17 cellular contexts compared by ENCODE assay signal in the genomic region with DNA sequence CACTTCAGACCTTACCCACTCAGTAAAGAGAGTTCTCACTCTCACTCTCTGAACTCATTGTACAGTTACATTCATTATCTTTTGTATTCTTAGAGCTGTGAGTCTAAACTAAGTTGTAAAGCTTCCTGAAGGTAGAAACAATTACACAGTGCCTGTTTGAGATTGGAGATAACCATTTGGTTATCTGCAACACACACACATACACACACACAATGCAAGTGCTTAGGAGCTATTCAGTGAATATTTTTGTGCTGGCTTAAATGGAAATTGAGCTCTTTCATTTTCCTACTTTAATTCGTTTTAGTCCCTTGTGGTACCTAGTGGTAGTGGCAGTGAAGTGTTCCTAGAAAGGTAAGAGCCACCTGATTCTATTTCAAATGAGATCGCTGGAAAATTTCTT. TPM values are rescaled to one million over a fixed set of nuclear protein-coding genes. Genes with fewer than 3 reads are reported as not detected.
DNase-seq lines count a peak whose midpoint lies in the region; ATAC-seq and TF ChIP-seq lines count a peak whose summit lies in the region.
"Had no signal": no experiment of that assay in that cellular context is flagged by ENCODE, and none has a peak within 500 bp of the region (broad histone marks: within the 10 kb centered on the region; RNA-seq: fewer than 3 reads in every experiment).

No MANE protein-coding gene starts in this region.

- peaks cover 0 to 34% (median 2%) of the 10 kb centered on the region in 3 donors for H3K36me3 Mint-ChIP-seq in CD8-positive, alpha-beta memory T cell
- H3K36me3 Mint-ChIP-seq in central memory CD8-positive, alpha-beta T cell (ENCODE audit: insufficient read depth) = peaks cover 8% of the 10 kb centered on the region
- H3K36me3 Mint-ChIP-seq in neural progenitor cell = no peaks in the 10 kb centered on the region

- ATAC-seq in central memory CD8-positive, alpha-beta T cell (replicated peaks; ENCODE audit: extremely low read depth, poor library complexity, severe bottlenecking) = no peak
- ATAC-seq: foreskin keratinocyte had no signal

- POLR2A ChIA-PET in CD8-positive, alpha-beta memory T cell (lab: Charles Lee) = interaction anchor here (1.1 kb wide), 1 partner anchor 52 kb away, joined by 3 read pairs; a partner anchor contains a TSS

- TF ChIP-seq CTCF in neural progenitor cell (IDR thresholded peaks at IDR 0.05) = peak; percentile 12
- TF ChIP-seq CTCF in colonic mucosa (IDR thresholded peaks at IDR 0.05) = no peak

- in situ Hi-C loops in GM23248 (cut with MboI) = no loop called here

- H2AFZ ChIP-seq in neural progenitor cell (replicated peaks) = no peak overlapping the region
- H2AFZ ChIP-seq in GM23248 = no peak overlapping the region

- H3K36me3 ChIP-seq in CD8-positive, alpha-beta memory T cell (ENCODE audit: insufficient read depth, low read length) = no peaks in the 10 kb centered on the region
- H3K36me3 ChIP-seq in HUES64 (ENCODE audit: insufficient read depth, low read length) = peaks cover 5% of the 10 kb centered on the region
- H3K36me3 ChIP-seq in neural progenitor cell = no peaks in the 10 kb centered on the region
- no peaks in the 10 kb centered on the region for H3K36me3 ChIP-seq in colonic mucosa
- no peaks in the 10 kb centered on the region for H3K36me3 ChIP-seq in GM23248 (ENCODE audit: low read depth)

- H3K27me3 Mint-ChIP-seq in CD8-positive, alpha-beta memory T cell = no peaks in the 10 kb centered on the region
- H3K27me3 Mint-ChIP-seq in central memory CD8-positive, alpha-beta T cell = no peaks in the 10 kb centered on the region
- H3K27me3 Mint-ChIP-seq in neural progenitor cell (ENCODE audit: insufficient read depth, low read depth) = no peaks in the 10 kb centered on the region

- no peaks in the 10 kb centered on the region for H3K27me3 ChIP-seq in CD8-positive, alpha-beta memory T cell (ENCODE audit: insufficient read depth, low read length, poor library complexity, severe bottlenecking)
- H3K27me3 ChIP-seq in HUES64 (ENCODE audit: insufficient read depth, low read length) = no peaks in the 10 kb centered on the region
- H3K27me3 ChIP-seq in neural progenitor cell = no peaks in the 10 kb centered on the region
- H3K27me3 ChIP-seq in colonic mucosa = no peaks in the 10 kb centered on the region
- no peaks in the 10 kb centered on the region for H3K27me3 ChIP-seq in GM23248 (replicated peaks; ENCODE audit: insufficient read depth)
- H3K27me3 ChIP-seq: foreskin keratinocyte, upper lobe of left lung had no signal

- peak overlapping the region in 4 of 8 donors; percentile 4 to 66 (median 38) for H3K27ac Mint-ChIP-seq in CD8-positive, alpha-beta memory T cell
- peak overlapping the region; percentile 12 for H3K27ac Mint-ChIP-seq in central memory CD8-positive, alpha-beta T cell (ENCODE audit: low read depth)
- H3K27ac Mint-ChIP-seq in neural progenitor cell = no peak overlapping the region
- H3K27ac Mint-ChIP-seq: activated T-helper 1 cell treated with anti-CD3 and anti-CD28 coated beads, Interleukin-12 subunit alpha, Interleukin-12 subunit beta, Interleukin-2, Interleukin-4 antibody, amounts not matched to agents 30 ng/mL and 10 ng/mL and 1 ng/mL, durations not matched to agents 14 hours and 24 hours and 36 hours had no signal

- H3K27ac ChIP-seq in CD8-positive, alpha-beta memory T cell (ENCODE audit: low read depth, low read length) = peak overlapping the region; percentile 9
- H3K27ac ChIP-seq in HUES64 (ENCODE audit: low read depth, low read length) (0 out of 2 replicates have a peak overlapping the region, but pooled peaks have one; percentile 1), neural progenitor cell (peak overlapping the region; percentile 60), colonic mucosa (no peak overlapping the region), GM23248 (no peak overlapping the region)
- H3K27ac ChIP-seq: C4-2B, foreskin keratinocyte had no signal

- H3K79me2 ChIP-seq in neural progenitor cell (ENCODE audit: low read depth) = peaks cover 100% of the 10 kb centered on the region
- peaks cover 99% of the 10 kb centered on the region for H3K79me2 ChIP-seq in GM23248 (ENCODE audit: insufficient read depth)

- no peak overlapping the region for H3K4me3 Mint-ChIP-seq in CD8-positive, alpha-beta memory T cell
- no peak overlapping the region for H3K4me3 Mint-ChIP-seq in central memory CD8-positive, alpha-beta T cell
- no peak overlapping the region for H3K4me3 Mint-ChIP-seq in neural progenitor cell
- H3K4me3 Mint-ChIP-seq: activated T-helper 1 cell treated with anti-CD3 and anti-CD28 coated beads, Interleukin-12 subunit alpha, Interleukin-12 subunit beta, Interleukin-2, Interleukin-4 antibody, amounts not matched to agents 30 ng/mL and 10 ng/mL and 1 ng/mL, durations not matched to agents 14 hours and 24 hours and 36 hours had no signal

- H3K4me1 ChIP-seq in CD8-positive, alpha-beta memory T cell (ENCODE audit: insufficient read depth, low read length) = peaks cover 37% of the 10 kb centered on the region
- peaks cover 17% of the 10 kb centered on the region for H3K4me1 ChIP-seq in HUES64 (ENCODE audit: insufficient read depth, low read length)
- peaks cover 23% of the 10 kb centered on the region for H3K4me1 ChIP-seq in neural progenitor cell
- H3K4me1 ChIP-seq in colonic mucosa = no peaks in the 10 kb centered on the region
- H3K4me1 ChIP-seq in GM23248 (ENCODE audit: insufficient read depth) = 0 out of 2 replicates have a peak, but pooled peaks cover 6% of the 10 kb centered on the region
- H3K4me1 ChIP-seq: foreskin keratinocyte had no signal

- CTCF ChIA-PET in CD8-positive, alpha-beta memory T cell (lab: Charles Lee) = interaction anchor here (1.0 kb wide), 1 partner anchor 16 kb away, joined by 3 read pairs; no protein-coding TSS in a partner anchor

- H3K9me3 Mint-ChIP-seq in CD8-positive, alpha-beta memory T cell = no peaks in the 10 kb centered on the region
- no peaks in the 10 kb centered on the region for H3K9me3 Mint-ChIP-seq in central memory CD8-positive, alpha-beta T cell
- no peaks in the 10 kb centered on the region for H3K9me3 Mint-ChIP-seq in neural progenitor cell
- H3K9me3 Mint-ChIP-seq: activated T-helper 1 cell treated with anti-CD3 and anti-CD28 coated beads, Interleukin-12 subunit alpha, Interleukin-12 subunit beta, Interleukin-2, Interleukin-4 antibody, amounts not matched to agents 30 ng/mL and 10 ng/mL and 1 ng/mL, durations not matched to agents 14 hours and 24 hours and 36 hours had no signal

- no peaks in the 10 kb centered on the region for H3K9me3 ChIP-seq in CD8-positive, alpha-beta memory T cell (ENCODE audit: low read length)
- H3K9me3 ChIP-seq in HUES64 (ENCODE audit: insufficient read depth, low read depth, low read length) (no peaks in the 10 kb centered on the region), neural progenitor cell (ENCODE audit: low read depth) (no peaks in the 10 kb centered on the region), colonic mucosa (no peaks in the 10 kb centered on the region), GM23248 (ENCODE audit: low read depth) (no peaks in the 10 kb centered on the region)
- H3K9me3 ChIP-seq: upper lobe of left lung had no signal

- peaks cover 42 to 68% (median 49%) of the 10 kb centered on the region in 3 donors for H3K4me1 Mint-ChIP-seq in CD8-positive, alpha-beta memory T cell
- peaks cover 42% of the 10 kb centered on the region for H3K4me1 Mint-ChIP-seq in central memory CD8-positive, alpha-beta T cell
- H3K4me1 Mint-ChIP-seq in neural progenitor cell = peaks cover 15% of the 10 kb centered on the region

- H4K20me1 ChIP-seq in neural progenitor cell (ENCODE audit: low read depth) = peaks cover 24% of the 10 kb centered on the region
- peaks cover 4% of the 10 kb centered on the region; the same call in 1 of the 2 replicates for H4K20me1 ChIP-seq in GM23248 (ENCODE audit: insufficient read depth)

- peak overlapping the region; percentile 44 for H3K4me2 ChIP-seq in neural progenitor cell
- no peak overlapping the region for H3K4me2 ChIP-seq in GM23248 (ENCODE audit: unreplicated experiment)

- H3F3A ChIP-seq in neural progenitor cell (ENCODE audit: low read depth) (peaks cover 18% of the 10 kb centered on the region), GM23248 (ENCODE audit: insufficient read depth) (no peaks in the 10 kb centered on the region)

- intact Hi-C loops in colonic mucosa (cut with DNase I) = no loop called here

- H3K9me2 ChIP-seq in GM23248 (ENCODE audit: insufficient read depth) = no peaks in the 10 kb centered on the region

- DNase-seq in CD8-positive, alpha-beta memory T cell = no peak
- no peak for DNase-seq in central memory CD8-positive, alpha-beta T cell (ENCODE audit: low spot score in 2 of 2)
- DNase-seq in neural progenitor cell (ENCODE audit: low spot score) (no peak), colonic mucosa (no peak), NCI-H2196 treated with DMSO at 0.1 percent for 48 hours (lab: John Stamatoyannopoulos, UW; ENCODE audit: unreplicated experiment) (no peak), GM23248 (no peak)
- DNase-seq: activated CD4-positive, alpha-beta T cell treated with anti-CD3 and anti-CD28 coated beads for 1 hour; effector CD4-positive, alpha-beta T cell; EL; foreskin keratinocyte; NCI-H2171; stimulated activated CD4-positive, alpha-beta T cell treated with anti-CD3 and anti-CD28 coated beads, Interleukin-1b, Interleukin-23, amount 100 ng/mL, for 48 hours; SW 1271; upper lobe of left lung had no signal

- peak overlapping the region; percentile 24; the same call in 1 of the 2 replicates for H3K9ac ChIP-seq in HUES64 (ENCODE audit: low read depth, low read length)
- H3K9ac ChIP-seq in neural progenitor cell = no peak overlapping the region
- no peak overlapping the region for H3K9ac ChIP-seq in colonic mucosa (ENCODE audit: low read depth in 2 of 2, low read length in 2 of 2)
- H3K9ac ChIP-seq in GM23248 = no peak overlapping the region

- no peak overlapping the region for H3K4me3 ChIP-seq in CD8-positive, alpha-beta memory T cell (ENCODE audit: low read length)
- H3K4me3 ChIP-seq in HUES64 (ENCODE audit: low read length) (no peak overlapping the region), neural progenitor cell (no peak overlapping the region), colonic mucosa (no peak overlapping the region), GM23248 (no peak overlapping the region)
- H3K4me3 ChIP-seq: upper lobe of left lung had no signal

- 100% methylated on average over 2 of the region's 2 CpGs for WGBS in HUES64
- 98 to 100% methylated on average over 2 of the region's 2 CpGs for WGBS in GM23248 (ENCODE audit: low coverage in 1 of 2, low lambda C conversion rate in 2 of 2, missing lambda C conversion rate in 2 of 2), 2 experiments

RNA-seq across cellular contexts. Expression of a gene that starts 19.9 kb away (rescaled TPM):
- 10 to 100 TPM; 91.8 to 96.7 TPM for total RNA-seq in CD8-positive, alpha-beta memory T cell
- polyA plus RNA-seq in CD8-positive, alpha-beta memory T cell = 29.3 TPM
- polyA plus RNA-seq in HUES64 (2013, experiment 1 of 2) = 29.7 TPM
- polyA plus RNA-seq in HUES64 (2013, experiment 2 of 2) = 29.8 TPM
- total RNA-seq in neural progenitor cell (ENCODE audit: low replicate concordance) (58.5 and 69.3 TPM in 2 replicates), colonic mucosa (10 to 100 TPM; 56.7 to 66.9 TPM)
- 52.9 and 56.0 TPM in 2 replicates for total RNA-seq in GM23248 (2014; rRNA removed; shearing (Covaris generic))
- 38.3 and 39.9 TPM in 2 replicates for polyA plus RNA-seq in GM23248 (2016; fragmentation: Nextera tagmentation; extraction: Ambion mirVana)

RNA-seq across cellular contexts. Expression of a gene that starts 51.7 kb away (rescaled TPM):
- 10 to 100 TPM; 99.0 to 99.9 TPM for total RNA-seq in CD8-positive, alpha-beta memory T cell
- 31.2 TPM for polyA plus RNA-seq in CD8-positive, alpha-beta memory T cell
- 33.3 TPM for polyA plus RNA-seq in HUES64 (2013, experiment 1 of 2)
- 30.7 TPM for polyA plus RNA-seq in HUES64 (2013, experiment 2 of 2)
- total RNA-seq in neural progenitor cell (ENCODE audit: low replicate concordance) = 37.2 and 51.0 TPM in 2 replicates
- 10 to 100 TPM; 32.5 to 47.7 TPM for total RNA-seq in colonic mucosa
- 92.1 and 99.9 TPM in 2 replicates for total RNA-seq in GM23248 (2014; rRNA removed; shearing (Covaris generic))
- polyA plus RNA-seq in GM23248 (2016; fragmentation: Nextera tagmentation; extraction: Ambion mirVana) = 77.5 and 77.6 TPM in 2 replicates

RNA-seq across cellular contexts. Expression of a gene that starts 55.0 kb away (rescaled TPM):
- total RNA-seq in CD8-positive, alpha-beta memory T cell = 10 to 100 TPM; 23.4 to 25.8 TPM
- 2.4 TPM for polyA plus RNA-seq in CD8-positive, alpha-beta memory T cell
- polyA plus RNA-seq in HUES64 (2013, experiment 1 of 2) = 22.1 TPM
- polyA plus RNA-seq in HUES64 (2013, experiment 2 of 2) = 23.5 TPM
- 2.3 and 11.7 TPM in 2 replicates for total RNA-seq in neural progenitor cell (ENCODE audit: low replicate concordance)
- total RNA-seq in colonic mucosa = 10 to 100 TPM; 12.3 to 18.2 TPM
- 5.7 and 6.8 TPM in 2 replicates for total RNA-seq in GM23248 (2014; rRNA removed; shearing (Covaris generic))
- polyA plus RNA-seq in GM23248 (2016; fragmentation: Nextera tagmentation; extraction: Ambion mirVana) = 21.4 and 24.1 TPM in 2 replicates

Comparison
In these comparisons a context has a peak if more than half of its experiments do, and no peak if none do; other contexts are left out.
1. H3K27ac ChIP-seq: peak in CD8-positive, alpha-beta memory T cell (single experiment), HUES64 (single experiment) and neural progenitor cell (single experiment); none in colonic mucosa (single experiment) and GM23248 (single experiment).